Comparison of ENCODE assay signal across 18 cellular contexts in genomic region chr2:175462246-175462645, GRCh38.
DNase-seq lines count a peak whose midpoint lies in the region; TF ChIP-seq lines count a peak whose summit lies in the region.
"Had no signal": no experiment of that assay in that cellular context is flagged by ENCODE, and none has a peak within 500 bp of the region (broad histone marks: within the 10 kb centered on the region; RNA-seq: fewer than 3 reads in every experiment).

No MANE protein-coding gene starts in this region.

- H3K9me3 Mint-ChIP-seq in nephron progenitor cell: peaks cover 25% of the 10 kb centered on the region

- peaks cover 19% of the 10 kb centered on the region for H3K36me3 Mint-ChIP-seq in nephron progenitor cell (ENCODE audit: low read depth)
- H3K36me3 Mint-ChIP-seq: CD8-positive, alpha-beta memory T cell had no signal

- peaks cover 8% of the 10 kb centered on the region for H3K27me3 Mint-ChIP-seq in nephron progenitor cell (ENCODE audit: low read depth, poor library complexity)
- H3K27me3 Mint-ChIP-seq: B cell had no signal

- peaks cover 46% of the 10 kb centered on the region for H3K4me1 Mint-ChIP-seq in nephron progenitor cell
- H3K4me1 Mint-ChIP-seq: B cell; CD8-positive, alpha-beta memory T cell had no signal

- DNase-seq in NOMO-1 treated with DMSO at 0.1 percent for 48 hours (lab: John Stamatoyannopoulos, UW; ENCODE audit: unreplicated experiment) (peak; percentile 2), NOMO-1 treated with dmso at 0.1 percent for 144 hours (lab: John Stamatoyannopoulos, UW; ENCODE audit: unreplicated experiment) (no peak), MV-4-11 (lab: John Stamatoyannopoulos, UW) (peak; percentile 31), SKM-1 treated with dmso at 0.1 percent for 144 hours (lab: John Stamatoyannopoulos, UW; ENCODE audit: unreplicated experiment) (peak; percentile 3), nephron progenitor cell (no peak), anterior cingulate cortex (lab: John Stamatoyannopoulos, UW) (no peak), pons (ENCODE audit: low spot score) (no peak)
- no peak for DNase-seq in activated CD8-positive, alpha-beta memory T cell treated with anti-CD3 and anti-CD28 coated beads, Interleukin-2, amount 50 U/mL, for 4 hours
- DNase-seq: CD4-positive, alpha-beta T cell; CD8-positive, alpha-beta memory T cell; DMS 273 treated with DMSO at 0.1 percent for 48 hours; DMS79; EL; GDM1; GM23248; H7; HCEC 1CT had no signal

- no peak overlapping the region for H3K27ac Mint-ChIP-seq in nephron progenitor cell
- H3K27ac Mint-ChIP-seq: B cell; CD4-positive, alpha-beta T cell; CD8-positive, alpha-beta memory T cell had no signal

- H3K4me3 Mint-ChIP-seq in nephron progenitor cell: peak overlapping the region; percentile 3
- H3K4me3 Mint-ChIP-seq: B cell; CD4-positive, alpha-beta T cell; CD8-positive, alpha-beta memory T cell had no signal

- no peak for TF ChIP-seq CTCF in nephron progenitor cell (IDR thresholded peaks at IDR 0.05)

Comparison
In these comparisons a context has a peak if more than half of its experiments do, and no peak if none do; other contexts are left out.
1. DNase-seq: peak in NOMO-1 treated with DMSO at 0.1 percent for 48 hours (single experiment), MV-4-11 (single experiment) and SKM-1 treated with dmso at 0.1 percent for 144 hours (single experiment); none in NOMO-1 treated with dmso at 0.1 percent for 144 hours (single experiment), nephron progenitor cell (single experiment), activated CD8-positive, alpha-beta memory T cell treated with anti-CD3 and anti-CD28 coated beads, Interleukin-2, amount 50 U/mL, for 4 hours (single experiment), anterior cingulate cortex (0 of 58) and pons (single experiment).